1 cellular context compared by ENCODE assay signal in genomic region chr6:73382462-73383113, GRCh38.
TF ChIP-seq lines count a peak whose summit lies in the region.

No MANE protein-coding gene starts in this region.

TF ChIP-seq in IMR-90, 13 proteins besides CTCF, POLR2A, EP300 and RAD21:
- no peak for TF ChIP-seq MAZ (IDR thresholded peaks at IDR 0.05; ENCODE audit: borderline replicate concordance, low read depth, low read length)
- no peak for TF ChIP-seq FOS (IDR thresholded peaks at IDR 0.05; ENCODE audit: low read depth, low read length)
- TF ChIP-seq CHD1 (IDR thresholded peaks at IDR 0.05; ENCODE audit: low read depth, low read length) = no peak
- TF ChIP-seq RCOR1 (IDR thresholded peaks at IDR 0.05; ENCODE audit: insufficient replicate concordance, low read length) = no peak
- no peak for TF ChIP-seq NFE2L2 (IDR thresholded peaks at IDR 0.05; ENCODE audit: low read depth, low read length)
- TF ChIP-seq ELK1 (IDR thresholded peaks at IDR 0.05; ENCODE audit: borderline replicate concordance, low read depth, low read length) = no peak
- TF ChIP-seq MXI1 (IDR thresholded peaks at IDR 0.05; ENCODE audit: borderline replicate concordance, low read depth, low read length) = no peak
TF ChIP-seq in IMR-90: peak in this region for 0.
